Comparison of ENCODE assay signal across 13 cellular contexts in the genomic region with DNA sequence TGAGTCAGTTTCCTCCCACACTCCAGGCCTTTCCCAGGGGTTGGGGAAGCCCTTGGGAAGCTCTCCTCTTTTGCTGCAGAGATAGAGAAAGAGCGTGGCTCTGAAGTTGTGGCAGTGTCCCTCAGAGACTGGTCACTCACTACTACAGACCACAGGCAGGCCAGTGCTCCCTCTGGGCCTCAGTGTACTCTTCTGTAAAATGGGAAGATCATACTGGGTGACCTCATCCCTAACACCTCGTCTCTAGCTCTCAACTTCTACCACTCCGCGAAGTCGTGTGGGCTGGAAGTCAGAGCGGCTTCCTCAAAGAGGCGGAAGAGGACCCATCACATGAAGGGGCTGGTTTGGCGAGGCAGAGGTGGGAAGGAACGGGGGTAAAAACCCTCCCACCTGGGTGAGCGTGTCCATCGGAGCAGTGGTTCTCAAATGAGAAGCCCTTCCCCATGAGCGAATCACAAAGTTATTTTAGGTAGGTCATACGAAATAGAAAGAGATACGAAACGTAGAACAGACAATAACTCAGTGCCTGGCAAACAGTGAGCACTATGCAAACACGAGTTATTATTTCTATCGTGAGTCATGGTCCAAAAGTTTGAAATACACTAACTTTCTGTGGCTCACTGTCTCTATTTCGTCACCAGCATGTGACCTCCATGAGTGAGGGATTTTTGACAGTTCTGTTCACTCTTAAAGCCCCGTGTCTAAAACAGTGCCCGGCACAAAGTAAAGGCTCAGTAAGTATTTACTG. TPM values are rescaled to one million over a fixed set of nuclear protein-coding genes. Genes with fewer than 3 reads are reported as not detected.
DNase-seq lines count a peak whose midpoint lies in the region; ATAC-seq and TF ChIP-seq lines count a peak whose summit lies in the region.
"Had no signal": no experiment of that assay in that cellular context is flagged by ENCODE, and none has a peak within 500 bp of the region (broad histone marks: within the 10 kb centered on the region; RNA-seq: fewer than 3 reads in every experiment).

No MANE protein-coding gene starts in this region.

- peak; percentile 17 for ATAC-seq in activated naive CD8-positive, alpha-beta T cell treated with anti-CD3 and anti-CD28 coated beads, Interleukin-2, amount 50 U/mL, for 24 hours
- peak in 1 of 2 donors; percentile 58 for ATAC-seq in upper lobe of left lung (ENCODE audit: low FRiP score in 2 of 2)

- peaks cover 14% of the 10 kb centered on the region for H3K4me1 Mint-ChIP-seq in activated naive CD8-positive, alpha-beta T cell treated with anti-CD3 and anti-CD28 coated beads, Interleukin-2, amount 50 U/mL, for 24 hours
- peaks cover 6% of the 10 kb centered on the region for H3K4me1 Mint-ChIP-seq in activated naive CD8-positive, alpha-beta T cell treated with anti-CD3 and anti-CD28 coated beads for 36 hours

- no peak for TF ChIP-seq EP300 in upper lobe of left lung (IDR thresholded peaks at IDR 0.05)

- no peak for DNase-seq in activated naive CD8-positive, alpha-beta T cell treated with anti-CD3 and anti-CD28 coated beads, Interleukin-2, amount 50 U/mL, for 24 hours
- no peak for DNase-seq in activated naive CD8-positive, alpha-beta T cell treated with anti-CD3 and anti-CD28 coated beads for 36 hours
- DNase-seq in SJSA1 (ENCODE audit: low read depth in 1 of 2, low spot score in 2 of 2) (peak in 1 of 2 experiments; percentile 72), foreskin melanocyte (peak; percentile 72), upper lobe of left lung (no peak), SJCRH30 (no peak), coronary artery (ENCODE audit: low spot score) (no peak)
- DNase-seq in central memory CD4-positive, alpha-beta T cell = no peak
- DNase-seq: BE2C; Kasumi-1; NCI-H69; stimulated activated CD8-positive, alpha-beta memory T cell treated with anti-CD3 and anti-CD28 coated beads, Interleukin-4, amount 100 ng/mL, for 48 hours had no signal

- H3K9me3 Mint-ChIP-seq in activated naive CD8-positive, alpha-beta T cell treated with anti-CD3 and anti-CD28 coated beads, Interleukin-2, amount 50 U/mL, for 24 hours = no peaks in the 10 kb centered on the region
- H3K9me3 Mint-ChIP-seq in activated naive CD8-positive, alpha-beta T cell treated with anti-CD3 and anti-CD28 coated beads for 36 hours = no peaks in the 10 kb centered on the region
- H3K9me3 Mint-ChIP-seq: activated T-helper 2 cell treated with anti-CD3 and anti-CD28 coated beads, Interferon-gamma antibody, Interleukin-2, Interleukin-4, amounts not matched to agents 10 μg/mL and 5 μg/mL and 100 μg/mL, durations not matched to agents 14 hours and 24 hours and 36 hours had no signal

- H3K4me3 ChIP-seq in SJSA1 (no peak overlapping the region), upper lobe of left lung (no peak overlapping the region), SJCRH30 (no peak overlapping the region), coronary artery (no peak overlapping the region)

- H3K27me3 Mint-ChIP-seq in activated naive CD8-positive, alpha-beta T cell treated with anti-CD3 and anti-CD28 coated beads, Interleukin-2, amount 50 U/mL, for 24 hours = no peaks in the 10 kb centered on the region
- no peaks in the 10 kb centered on the region for H3K27me3 Mint-ChIP-seq in activated naive CD8-positive, alpha-beta T cell treated with anti-CD3 and anti-CD28 coated beads for 36 hours

- H3K27me3 ChIP-seq in SJSA1 (replicated peaks) (no peaks in the 10 kb centered on the region), upper lobe of left lung (no peaks in the 10 kb centered on the region), SJCRH30 (no peaks in the 10 kb centered on the region)
- H3K27me3 ChIP-seq: BE2C had no signal

- WGBS in upper lobe of left lung, 2 donors = 69 to 83% methylated on average over 20 of the region's 20 CpGs

- H3K9me3 ChIP-seq in SJSA1 (replicated peaks) (no peaks in the 10 kb centered on the region), upper lobe of left lung (no peaks in the 10 kb centered on the region), SJCRH30 (replicated peaks) (no peaks in the 10 kb centered on the region)
- H3K9me3 ChIP-seq: BE2C had no signal

- no peak for TF ChIP-seq CTCF in upper lobe of left lung (IDR thresholded peaks at IDR 0.05)
- TF ChIP-seq CTCF in coronary artery (IDR thresholded peaks at IDR 0.05) = no peak

- H3K4me1 ChIP-seq in SJSA1 (replicated peaks) (peaks cover 15% of the 10 kb centered on the region), upper lobe of left lung (peaks cover 10 to 13% (median 12%) of the 10 kb centered on the region in 4 donors), SJCRH30 (0 out of 2 replicates have a peak, but pooled peaks cover under 1% of the 10 kb centered on the region)
- H3K4me1 ChIP-seq: BE2C had no signal

- no peak overlapping the region for H3K27ac Mint-ChIP-seq in activated naive CD8-positive, alpha-beta T cell treated with anti-CD3 and anti-CD28 coated beads, Interleukin-2, amount 50 U/mL, for 24 hours
- no peak overlapping the region for H3K27ac Mint-ChIP-seq in activated naive CD8-positive, alpha-beta T cell treated with anti-CD3 and anti-CD28 coated beads for 36 hours
- H3K27ac Mint-ChIP-seq: activated T-helper 2 cell treated with anti-CD3 and anti-CD28 coated beads, Interferon-gamma antibody, Interleukin-2, Interleukin-4, amounts not matched to agents 10 μg/mL and 5 μg/mL and 100 μg/mL, durations not matched to agents 14 hours and 24 hours and 36 hours had no signal

- H3K36me3 ChIP-seq in SJSA1 (no peaks in the 10 kb centered on the region), upper lobe of left lung (no peaks in the 10 kb centered on the region), SJCRH30 (no peaks in the 10 kb centered on the region)
- H3K36me3 ChIP-seq: BE2C had no signal

- H3K36me3 Mint-ChIP-seq in activated naive CD8-positive, alpha-beta T cell treated with anti-CD3 and anti-CD28 coated beads, Interleukin-2, amount 50 U/mL, for 24 hours (ENCODE audit: low read depth) = peaks cover 2% of the 10 kb centered on the region
- peaks cover 1% of the 10 kb centered on the region for H3K36me3 Mint-ChIP-seq in activated naive CD8-positive, alpha-beta T cell treated with anti-CD3 and anti-CD28 coated beads for 36 hours

- H3K4me3 Mint-ChIP-seq in activated naive CD8-positive, alpha-beta T cell treated with anti-CD3 and anti-CD28 coated beads, Interleukin-2, amount 50 U/mL, for 24 hours = no peak overlapping the region
- no peak overlapping the region for H3K4me3 Mint-ChIP-seq in activated naive CD8-positive, alpha-beta T cell treated with anti-CD3 and anti-CD28 coated beads for 36 hours

- no peak for TF ChIP-seq POLR2A in upper lobe of left lung (IDR thresholded peaks at IDR 0.05)

- H3K27ac ChIP-seq in SJSA1 = peak overlapping the region; percentile 52
- peak overlapping the region; percentile 16 to 61 (median 52) for H3K27ac ChIP-seq in upper lobe of left lung
- H3K27ac ChIP-seq in SJCRH30 = no peak overlapping the region
- H3K27ac ChIP-seq in coronary artery = no peak overlapping the region

RNA-seq across cellular contexts. Expression of gene PRKAG2, which starts 32.7 kb away (rescaled TPM):
- 10 to 100 TPM; 18.7 to 19.4 TPM for total RNA-seq in activated naive CD8-positive, alpha-beta T cell treated with anti-CD3 and anti-CD28 coated beads for 36 hours
- 28.2 and 43.4 TPM in 2 replicates for total RNA-seq in SJSA1 (2014; rRNA removed; shearing (Covaris generic))
- total RNA-seq in upper lobe of left lung = 10 to 100 TPM; 20.6 to 68.1 (median 29.6) TPM
- total RNA-seq in SJCRH30 (2014; rRNA removed; shearing (Covaris generic)) = 9.5 and 10.9 TPM in 2 replicates

Comparison
In these comparisons a context has a peak if more than half of its experiments do, and no peak if none do; other contexts are left out.
1. H3K27ac ChIP-seq: peak in SJSA1 (single experiment) and upper lobe of left lung (4 of 4); none in SJCRH30 (single experiment) and coronary artery (0 of 2).